12 cellular contexts compared by ENCODE assay signal in genomic region chr11:111531156-111531555, GRCh38. TPM values are rescaled to one million over a fixed set of nuclear protein-coding genes. Genes with fewer than 3 reads are reported as not detected.
DNase-seq lines count a peak whose midpoint lies in the region; ATAC-seq and TF ChIP-seq lines count a peak whose summit lies in the region.
"Had no signal": no experiment of that assay in that cellular context is flagged by ENCODE, and none has a peak within 500 bp of the region (broad histone marks: within the 10 kb centered on the region; RNA-seq: fewer than 3 reads in every experiment).

No MANE protein-coding gene starts in this region.

- peaks cover 16% of the 10 kb centered on the region for H3K27me3 Mint-ChIP-seq in activated CD4-positive, alpha-beta T cell treated with anti-CD3 and anti-CD28 coated beads, Interleukin-2, amount 10 ng/mL, durations not matched to agents 24 days and 14 days
- no peaks in the 10 kb centered on the region for H3K27me3 Mint-ChIP-seq in stimulated activated naive CD8-positive, alpha-beta T cell treated with anti-CD3 and anti-CD28 coated beads, Interleukin-15, amount 100 ng/mL, for 72 hours

- H3K23ac ChIP-seq in neuronal stem cell (ENCODE audit: low read depth, low read length, poor library complexity) = no peak overlapping the region

- intact Hi-C loops in activated CD4-positive, alpha-beta T cell treated with anti-CD3 and anti-CD28 coated beads, Interleukin-2, amount 10 ng/mL, durations not matched to agents 24 days and 14 days (cut with micrococcal nuclease) = loop anchor here (1.0 to 5.0 kb wide), 6 partner anchors 8 to 714 kb away; partner anchors contain the start of gene DIXDC1

- H3K9me3 ChIP-seq in neuronal stem cell (replicated peaks in 1 of 2; ENCODE audit: control insufficient read depth in 2 of 2, insufficient read depth in 1 of 2, low read depth in 1 of 2, low read length in 2 of 2) = no peaks in the 10 kb centered on the region
- H3K9me3 ChIP-seq: tibial nerve had no signal

- H3K14ac ChIP-seq in neuronal stem cell (ENCODE audit: low read length) = no peak overlapping the region

- H4K8ac ChIP-seq in neuronal stem cell (ENCODE audit: low read depth, low read length) = no peak overlapping the region

- H3K4me3 ChIP-seq in fibroblast of mammary gland (ENCODE audit: control insufficient read depth, low read depth, low read length) (no peak overlapping the region), neuronal stem cell (ENCODE audit: low read length in 2 of 2) (no peak overlapping the region)
- H3K4me3 ChIP-seq: tibial nerve had no signal

- H3K18ac ChIP-seq in neuronal stem cell (ENCODE audit: low read length) = no peak overlapping the region

- no peaks in the 10 kb centered on the region for H3K79me1 ChIP-seq in neuronal stem cell (ENCODE audit: low read depth, low read length)

- no peak overlapping the region for H4K91ac ChIP-seq in neuronal stem cell (ENCODE audit: low read depth, low read length, poor library complexity)

- H3K4me1 Mint-ChIP-seq in activated CD4-positive, alpha-beta T cell treated with anti-CD3 and anti-CD28 coated beads, Interleukin-2, amount 10 ng/mL, durations not matched to agents 24 days and 14 days = peaks cover 31% of the 10 kb centered on the region
- H3K4me1 Mint-ChIP-seq in stimulated activated naive CD8-positive, alpha-beta T cell treated with anti-CD3 and anti-CD28 coated beads, Interleukin-15, amount 100 ng/mL, for 72 hours = peaks cover 76% of the 10 kb centered on the region
- H3K4me1 Mint-ChIP-seq: memory B cell had no signal

- H3K4me2 ChIP-seq in neuronal stem cell (ENCODE audit: insufficient read depth, low read length, poor library complexity, severe bottlenecking) = no peak overlapping the region

- TF ChIP-seq CTCF in fibroblast of mammary gland (conservative IDR thresholded peaks at IDR 0.05; ENCODE audit: control insufficient read depth, insufficient read depth, low read depth, low read length) = no peak

- no peak overlapping the region for H3K9ac ChIP-seq in neuronal stem cell (ENCODE audit: low read depth, low read length, poor library complexity)

- H3K9me3 Mint-ChIP-seq in activated CD4-positive, alpha-beta T cell treated with anti-CD3 and anti-CD28 coated beads, Interleukin-2, amount 10 ng/mL, durations not matched to agents 24 days and 14 days = no peaks in the 10 kb centered on the region
- H3K9me3 Mint-ChIP-seq in stimulated activated naive CD8-positive, alpha-beta T cell treated with anti-CD3 and anti-CD28 coated beads, Interleukin-15, amount 100 ng/mL, for 72 hours = no peaks in the 10 kb centered on the region
- H3K9me3 Mint-ChIP-seq: activated B cell treated with CpG ODN at 0.5 μM for 24 hours, memory B cell had no signal

- no peak overlapping the region for H2BK120ac ChIP-seq in neuronal stem cell (ENCODE audit: low read depth, low read length)

- no peak for DNase-seq in activated CD4-positive, alpha-beta T cell treated with anti-CD3 and anti-CD28 coated beads, Interleukin-2, amount 10 ng/mL, durations not matched to agents 24 days and 14 days
- no peak for DNase-seq in activated CD4-positive, alpha-beta T cell treated with anti-CD3 and anti-CD28 coated beads, Interleukin-2, amount 50 U/mL, for 1 hour
- peak; percentile 52 for DNase-seq in fibroblast of mammary gland (ENCODE audit: low read depth)
- DNase-seq in stimulated activated naive CD8-positive, alpha-beta T cell treated with anti-CD3 and anti-CD28 coated beads, Interleukin-15, amount 100 ng/mL, for 72 hours = no peak
- no peak for DNase-seq in neuronal stem cell (ENCODE audit: low spot score)
- DNase-seq: activated B cell treated with CpG ODN at 0.5 μM for 24 hours had no signal

- H3K4me1 ChIP-seq in neuronal stem cell (ENCODE audit: control insufficient read depth in 2 of 2, insufficient read depth in 1 of 2, low read depth in 1 of 2, low read length in 2 of 2) = peaks cover 0 to 2% of the 10 kb centered on the region in 2 donors

- H3K36me3 ChIP-seq in neuronal stem cell (replicated peaks in 1 of 2; ENCODE audit: control insufficient read depth in 2 of 2, insufficient read depth in 2 of 2, low read length in 2 of 2) = no peaks in the 10 kb centered on the region
- H3K36me3 ChIP-seq: tibial nerve had no signal

- no peak overlapping the region for H2AFZ ChIP-seq in neuronal stem cell (ENCODE audit: low read length)

- H2AK5ac ChIP-seq in neuronal stem cell (ENCODE audit: low read depth, low read length) = no peak overlapping the region

- peak overlapping the region; percentile 64 for H3K27ac Mint-ChIP-seq in activated CD4-positive, alpha-beta T cell treated with anti-CD3 and anti-CD28 coated beads, Interleukin-2, amount 10 ng/mL, durations not matched to agents 24 days and 14 days
- H3K27ac Mint-ChIP-seq in stimulated activated naive CD8-positive, alpha-beta T cell treated with anti-CD3 and anti-CD28 coated beads, Interleukin-15, amount 100 ng/mL, for 72 hours = no peak overlapping the region
- H3K27ac Mint-ChIP-seq: activated B cell treated with CpG ODN at 0.5 μM for 24 hours, memory B cell had no signal

- no peak overlapping the region for H3K4me3 Mint-ChIP-seq in activated CD4-positive, alpha-beta T cell treated with anti-CD3 and anti-CD28 coated beads, Interleukin-2, amount 10 ng/mL, durations not matched to agents 24 days and 14 days
- H3K4me3 Mint-ChIP-seq in stimulated activated naive CD8-positive, alpha-beta T cell treated with anti-CD3 and anti-CD28 coated beads, Interleukin-15, amount 100 ng/mL, for 72 hours = peak overlapping the region; percentile 73 to 75
- H3K4me3 Mint-ChIP-seq: activated B cell treated with CpG ODN at 0.5 μM for 24 hours, memory B cell had no signal

- no peak overlapping the region for H3K27ac ChIP-seq in neuronal stem cell (replicated peaks; ENCODE audit: low read length)

- no peak overlapping the region for H3K4ac ChIP-seq in neuronal stem cell (ENCODE audit: low read length)

- peaks cover 0 to 15% (median 0%) of the 10 kb centered on the region in 3 experiments for H3K27me3 ChIP-seq in neuronal stem cell (ENCODE audit: control insufficient read depth in 3 of 3, insufficient read depth in 3 of 3, low read depth in 1 of 3, low read length in 3 of 3)
- H3K27me3 ChIP-seq: tibial nerve had no signal

- ATAC-seq in SK-N-SH treated with all-trans-retinoic acid at 6 μM for 48 hours (peak; percentile 11), GM19351 (IDR thresholded peaks at IDR 0.05; ENCODE audit: unreplicated experiment) (no peak), HG02798 (IDR thresholded peaks at IDR 0.05; ENCODE audit: poor library complexity, unreplicated experiment) (no peak)
- ATAC-seq in stimulated activated naive CD8-positive, alpha-beta T cell treated with anti-CD3 and anti-CD28 coated beads, Interleukin-15, amount 100 ng/mL, for 72 hours = no peak

- no peaks in the 10 kb centered on the region for H3K36me3 Mint-ChIP-seq in activated CD4-positive, alpha-beta T cell treated with anti-CD3 and anti-CD28 coated beads, Interleukin-2, amount 10 ng/mL, durations not matched to agents 24 days and 14 days (ENCODE audit: low read depth)
- H3K36me3 Mint-ChIP-seq: memory B cell had no signal

- H2BK5ac ChIP-seq in neuronal stem cell (ENCODE audit: low read length) = no peak overlapping the region

- H2BK15ac ChIP-seq in neuronal stem cell (ENCODE audit: low read length) = no peak overlapping the region

- H2BK12ac ChIP-seq in neuronal stem cell (ENCODE audit: low read length) = no peak overlapping the region

TF ChIP-seq in SK-N-SH treated with all-trans-retinoic acid at 6 μM for 48 hours, 23 proteins besides CTCF, POLR2A, EP300 and RAD21:
- no peak for TF ChIP-seq ISL1 (CRISPR knock-in tag; IDR thresholded peaks at IDR 0.05)
- TF ChIP-seq ARNTL (CRISPR knock-in tag; IDR thresholded peaks at IDR 0.05; ENCODE audit: borderline replicate concordance, low read depth) = no peak

RNA-seq across cellular contexts. Expression of gene LAYN, which starts 9.4 kb away (rescaled TPM):
- total RNA-seq in activated CD4-positive, alpha-beta T cell treated with anti-CD3 and anti-CD28 coated beads, Interleukin-2, amount 10 ng/mL, durations not matched to agents 24 days and 14 days = 6.4 and 6.7 TPM in 2 replicates
- 1.2 TPM for polyA plus RNA-seq in neuronal stem cell (2013, experiment 1 of 2)
- polyA plus RNA-seq in neuronal stem cell (2013, experiment 2 of 2) = 1.3 TPM
- total RNA-seq: activated B cell treated with CpG ODN at 0.5 μM for 24 hours had no signal

RNA-seq across cellular contexts. Expression of gene HOATZ, which starts 16.6 kb away (rescaled TPM):
- not detected in 2 replicates for total RNA-seq in activated CD4-positive, alpha-beta T cell treated with anti-CD3 and anti-CD28 coated beads, Interleukin-2, amount 10 ng/mL, durations not matched to agents 24 days and 14 days
- polyA plus RNA-seq in neuronal stem cell (2013, experiment 1 of 2) = 0.11 TPM
- polyA plus RNA-seq in neuronal stem cell (2013, experiment 2 of 2) = not detected
- total RNA-seq: activated B cell treated with CpG ODN at 0.5 μM for 24 hours, cardiac septum, tibial nerve had no signal

RNA-seq across cellular contexts. Expression of gene BTG4, which starts 19.0 kb away (rescaled TPM):
- total RNA-seq in activated CD4-positive, alpha-beta T cell treated with anti-CD3 and anti-CD28 coated beads, Interleukin-2, amount 10 ng/mL, durations not matched to agents 24 days and 14 days = not detected in 2 replicates
- 0.07 TPM for polyA plus RNA-seq in neuronal stem cell (2013, experiment 1 of 2)
- polyA plus RNA-seq in neuronal stem cell (2013, experiment 2 of 2) = 0.04 TPM
- total RNA-seq: activated B cell treated with CpG ODN at 0.5 μM for 24 hours, cardiac septum, tibial nerve had no signal
